Comparison of ENCODE assay signal across 8 cellular contexts in the genomic region with DNA sequence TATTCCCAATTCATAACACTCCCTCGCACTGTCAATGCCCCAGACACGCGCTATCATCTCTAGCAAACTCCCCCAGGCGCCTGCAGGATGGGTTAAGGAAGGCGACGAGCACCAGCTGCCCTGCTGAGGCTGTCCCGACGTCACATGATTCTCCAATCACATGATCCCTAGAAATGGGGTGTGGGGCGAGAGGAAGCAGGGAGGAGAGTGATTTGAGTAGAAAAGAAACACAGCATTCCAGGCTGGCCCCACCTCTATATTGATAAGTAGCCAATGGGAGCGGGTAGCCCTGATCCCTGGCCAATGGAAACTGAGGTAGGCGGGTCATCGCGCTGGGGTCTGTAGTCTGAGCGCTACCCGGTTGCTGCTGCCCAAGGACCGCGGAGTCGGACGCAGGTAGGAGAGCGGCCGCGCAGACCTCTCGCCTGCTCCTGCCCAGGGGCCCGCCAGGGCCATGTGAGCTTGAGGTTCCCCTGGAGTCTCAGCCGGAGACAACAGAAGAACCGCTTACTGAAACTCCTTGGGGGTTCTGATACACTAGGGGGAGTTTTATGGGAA. TPM values are rescaled to one million over a fixed set of nuclear protein-coding genes. Genes with fewer than 3 reads are reported as not detected.
DNase-seq lines count a peak whose midpoint lies in the region; ATAC-seq and TF ChIP-seq lines count a peak whose summit lies in the region.

A gene (plus strand): TSS at position 364 of the 558 bp plus-strand sequence. CDS start 3,863 bp downstream, outside the sequence.

- TF ChIP-seq CTCF in ovary (IDR thresholded peaks at IDR 0.05) = no peak
- no peak for TF ChIP-seq CTCF in thyroid gland (IDR thresholded peaks at IDR 0.05)

- TF ChIP-seq POLR2A in ovary (IDR thresholded peaks at IDR 0.05) (peak; percentile 35), thyroid gland (IDR thresholded peaks at IDR 0.05) (peak; percentile 69 to 96)

- POLR2A ChIA-PET in HEK293T (lab: Yijun Ruan, JAX) = interaction anchor here (0.6 to 2.2 kb wide), 16 partner anchors 10 to 303 kb away, joined by 3 to 14 read pairs (median 6); a partner anchor contains a TSS

- WGBS in ovary, 3 donors = 0 to 1% (median 0%) methylated on average over 25 to 26 of the region's 26 CpGs
- 0 to 1% methylated on average over 21 to 26 of the region's 26 CpGs for WGBS in thyroid gland, 2 donors

- H3K27me3 ChIP-seq in ovary (no peaks in the 10 kb centered on the region), thyroid gland (no peaks in the 10 kb centered on the region)

- H3K36me3 ChIP-seq in ovary (no peaks in the 10 kb centered on the region), thyroid gland (peaks cover 0 to 4% of the 10 kb centered on the region in 2 donors)

- TF ChIP-seq EP300 in ovary (IDR thresholded peaks at IDR 0.05) = no peak

- ATAC-seq in Right ventricle myocardium inferior = peak; percentile 99

- H3K9me3 ChIP-seq in ovary (no peaks in the 10 kb centered on the region), thyroid gland (no peaks in the 10 kb centered on the region)

- CTCF ChIA-PET in HEK293T (lab: Yijun Ruan, JAX) = interaction anchor here (0.6 to 2.8 kb wide), 13 partner anchors 10 to 299 kb away, joined by 3 to 28 read pairs (median 3); a partner anchor contains a TSS

- intact Hi-C loops in Right ventricle myocardium inferior (cut with DNase I) (no loop called here), ovary (cut with DNase I) (no loop called here), thyroid gland (cut with DNase I) (loop anchor here (5.0 kb wide), 1 partner anchor 143 kb away; no protein-coding TSS in a partner anchor)

- H3K4me3 ChIP-seq in ovary = peak within 1 kb of the TSS; percentile 55
- H3K4me3 ChIP-seq in thyroid gland (replicated peaks in 1 of 3) = peak within 1 kb of the TSS; percentile 46 to 88 (median 82)

- H3K4me1 ChIP-seq in ovary (ENCODE audit: insufficient read depth) (peaks cover 5% of the 10 kb centered on the region), thyroid gland (peaks cover 6 to 14% of the 10 kb centered on the region in 2 donors)

- H3K27ac ChIP-seq in ovary (peak within 1 kb of the TSS; percentile 73 to 78), thyroid gland (peak within 1 kb of the TSS; percentile 40 to 88 (median 83))

- DNase-seq in GDM1 (lab: John Stamatoyannopoulos, UW) (peak; percentile 91), HEK293T (ENCODE audit: extremely low spot score) (peak; percentile 96), NCI-H1105 treated with DMSO at 0.1 percent for 48 hours (lab: John Stamatoyannopoulos, UW) (peak; percentile 98), SW 1271 (lab: John Stamatoyannopoulos, UW) (peak; percentile 97 to 99), Right ventricle myocardium inferior (ENCODE audit: missing footprints) (peak; percentile 94), ovary (peak; percentile 91 to 95 (median 93)), thyroid gland (peak; percentile 97 to 98)
- peak; percentile 70 for DNase-seq in activated naive CD8-positive, alpha-beta T cell treated with anti-CD3 and anti-CD28 coated beads, Interleukin-2, amount 50 U/mL, for 16 hours (ENCODE audit: low read depth, low spot score)

TF ChIP-seq in HEK293T, 16 proteins besides CTCF, POLR2A, EP300 and RAD21:
- TF ChIP-seq ELF4 (IDR thresholded peaks at IDR 0.05) (no peak), HDGF (IDR thresholded peaks at IDR 0.05; ENCODE audit: borderline replicate concordance) (no peak), L3MBTL2 (conservative IDR thresholded peaks at IDR 0.05) (peak; percentile 98), SP1 (IDR thresholded peaks at IDR 0.05) (no peak), NFRKB (IDR thresholded peaks at IDR 0.05) (no peak)
- TF ChIP-seq, protein P1, sequence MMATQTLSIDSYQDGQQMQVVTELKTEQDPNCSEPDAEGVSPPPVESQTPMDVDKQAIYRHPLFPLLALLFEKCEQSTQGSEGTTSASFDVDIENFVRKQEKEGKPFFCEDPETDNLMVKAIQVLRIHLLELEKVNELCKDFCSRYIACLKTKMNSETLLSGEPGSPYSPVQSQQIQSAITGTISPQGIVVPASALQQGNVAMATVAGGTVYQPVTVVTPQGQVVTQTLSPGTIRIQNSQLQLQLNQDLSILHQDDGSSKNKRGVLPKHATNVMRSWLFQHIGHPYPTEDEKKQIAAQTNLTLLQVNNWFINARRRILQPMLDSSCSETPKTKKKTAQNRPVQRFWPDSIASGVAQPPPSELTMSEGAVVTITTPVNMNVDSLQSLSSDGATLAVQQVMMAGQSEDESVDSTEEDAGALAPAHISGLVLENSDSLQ (IDR thresholded peaks at IDR 0.05) = no peak
TF ChIP-seq in HEK293T: peak in this region for 1.

RNA-seq across cellular contexts. Expression of the gene that starts here (rescaled TPM):
- 150 TPM for total RNA-seq in Right ventricle myocardium inferior
- 100 to 1,000 TPM in 4 of 7 donors, 10 to 100 TPM in 3; 79.7 to 173 (median 112) TPM for total RNA-seq in ovary
- polyA plus RNA-seq in ovary = 10 to 100 TPM; 70.6 to 86.5 TPM
- 100 to 1,000 TPM; 259 to 292 (median 264) TPM for total RNA-seq in thyroid gland

Comparison
In these comparisons a context has a peak if more than half of its experiments do, and no peak if none do; other contexts are left out.
1. Peak in every context shown above with its lines: DNase-seq, ATAC-seq, H3K4me3 ChIP-seq and H3K27ac ChIP-seq.